Comparison of ENCODE assay signal across 1 cellular context in the genomic region with DNA sequence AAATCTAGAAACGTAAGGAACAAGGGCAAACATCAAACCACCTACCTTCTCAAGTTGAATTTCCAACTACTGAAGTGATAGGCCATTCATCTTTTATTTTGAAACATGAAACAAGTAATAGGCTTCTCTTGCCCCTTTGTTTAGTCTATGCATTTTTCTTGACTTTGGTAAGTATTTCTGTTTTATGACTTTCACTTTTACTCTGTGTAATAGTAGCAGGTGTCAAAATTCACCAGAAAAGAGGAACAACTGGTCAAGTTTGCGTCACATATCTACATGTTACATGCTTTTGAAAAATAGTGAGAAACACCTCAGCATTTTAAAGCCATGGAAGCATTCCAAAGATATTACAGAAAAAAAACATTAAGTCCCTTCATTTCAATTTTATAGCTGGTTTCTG.
TF ChIP-seq lines count a peak whose summit lies in the region.

No MANE protein-coding gene starts in this region.

TF ChIP-seq in HepG2, 621 proteins besides CTCF, POLR2A, EP300 and RAD21 (continued from another document):
- TF ChIP-seq ZNF788 (CRISPR knock-in tag; IDR thresholded peaks at IDR 0.05; ENCODE audit: borderline replicate concordance), result no peak
- no peak for TF ChIP-seq ZNF224 (CRISPR knock-in tag; IDR thresholded peaks at IDR 0.05)
- no peak for TF ChIP-seq FOXK1 (CRISPR knock-in tag; IDR thresholded peaks at IDR 0.05; ENCODE audit: borderline replicate concordance, low read depth)
- no peak for TF ChIP-seq SRSF4 (IDR thresholded peaks at IDR 0.05; ENCODE audit: low read depth, low read length, poor library complexity, severe bottlenecking)
- no peak for TF ChIP-seq NAIF1 (CRISPR knock-in tag; IDR thresholded peaks at IDR 0.05; ENCODE audit: borderline replicate concordance)
- no peak for TF ChIP-seq IRX3 (CRISPR knock-in tag; IDR thresholded peaks at IDR 0.05; ENCODE audit: borderline replicate concordance, low read depth)
- no peak for TF ChIP-seq SOX6 (IDR thresholded peaks at IDR 0.05)
- TF ChIP-seq SOX6 (CRISPR knock-in tag; IDR thresholded peaks at IDR 0.05), result no peak
- TF ChIP-seq XRCC5 (optimal IDR thresholded peaks at IDR 0.05; ENCODE audit: low read length), result no peak
- TF ChIP-seq SETDB1 (CRISPR knock-in tag; IDR thresholded peaks at IDR 0.05; ENCODE audit: borderline replicate concordance), result no peak
